In genomic region chr1:2642560-2643413, GRCh38 we compare ENCODE assay signal across 8 cellular contexts. TPM values are rescaled to one million over a fixed set of nuclear protein-coding genes. Genes with fewer than 3 reads are reported as not detected.
DNase-seq lines count a peak whose midpoint lies in the region; ATAC-seq lines count a peak whose summit lies in the region.

No MANE protein-coding gene starts in this region.

- peaks cover 3 to 5% of the 10 kb centered on the region in 2 donors for H3K9me3 Mint-ChIP-seq in effector memory CD8-positive, alpha-beta T cell

- H3K36me3 Mint-ChIP-seq in effector memory CD8-positive, alpha-beta T cell (ENCODE audit: insufficient read depth), result peaks cover 22% of the 10 kb centered on the region

- no peak overlapping the region for H2BK15ac ChIP-seq in mesendoderm (replicated peaks; ENCODE audit: low read depth)

- H3K9ac ChIP-seq in mesendoderm (ENCODE audit: low read length), result peak overlapping the region; percentile 96

- H3K56ac ChIP-seq in mesendoderm (ENCODE audit: low read length), result peak overlapping the region; percentile 96

- peak overlapping the region; percentile 78 for H3K18ac ChIP-seq in mesendoderm (ENCODE audit: low read length)

- H4K5ac ChIP-seq in mesendoderm (ENCODE audit: low read length), result no peak overlapping the region

- peak overlapping the region; percentile 51 for H3K4me3 ChIP-seq in mesendoderm (ENCODE audit: low read length)

- no peak overlapping the region for H4K8ac ChIP-seq in mesendoderm (ENCODE audit: low read depth, low read length)

- no peak overlapping the region for H2AK5ac ChIP-seq in mesendoderm (ENCODE audit: low read length)

- H3K79me2 ChIP-seq in mesendoderm (ENCODE audit: control insufficient read depth, insufficient read depth, low read length), result no peaks in the 10 kb centered on the region

- no peak overlapping the region for H2BK5ac ChIP-seq in mesendoderm (ENCODE audit: low read length)

- peak overlapping the region; percentile 61 for H3K4ac ChIP-seq in mesendoderm (ENCODE audit: low read depth, low read length)

- peak overlapping the region; percentile 90 to 91 for H3K27ac Mint-ChIP-seq in effector memory CD8-positive, alpha-beta T cell

- H3K36me3 ChIP-seq in mesendoderm (ENCODE audit: control insufficient read depth, insufficient read depth, low read length), result no peaks in the 10 kb centered on the region

- ATAC-seq in GM19468 (IDR thresholded peaks at IDR 0.05; ENCODE audit: extremely low read depth, unreplicated experiment), result peak; percentile 60
- peak; percentile 85 for ATAC-seq in effector memory CD8-positive, alpha-beta T cell (replicated peaks)

- H3K27me3 ChIP-seq in mesendoderm (ENCODE audit: insufficient read depth, low read length, poor library complexity), result no peaks in the 10 kb centered on the region

- WGBS in mesendoderm (ENCODE audit: extremely low coverage, insufficient coverage, low lambda C conversion rate), result no CpG with 5 or more reads among the region's 84 CpGs

- peak overlapping the region; percentile 8 for H2BK120ac ChIP-seq in mesendoderm (ENCODE audit: low read depth, low read length)

- DNase-seq in CMK (ENCODE audit: low read depth) (peak; percentile 91), HT-29 (ENCODE audit: low spot score) (peak; percentile 86), NK-92 (lab: John Stamatoyannopoulos, UW; ENCODE audit: unreplicated experiment) (peak; percentile 41), mesendoderm (peak; percentile 95)
- peak; percentile 87 to 91 for DNase-seq in activated CD8-positive, alpha-beta memory T cell treated with anti-CD3 and anti-CD28 coated beads for 4 hours (ENCODE audit: low read depth in 2 of 2)
- peak; percentile 93 for DNase-seq in effector memory CD8-positive, alpha-beta T cell
- peak; percentile 89 for DNase-seq in stimulated activated CD8-positive, alpha-beta memory T cell treated with anti-CD3 and anti-CD28 coated beads, Interleukin-12 subunit alpha, Interleukin-12 subunit beta, amount 100 ng/mL, for 24 hours (ENCODE audit: extremely low read depth)

- peak overlapping the region; percentile 87 for H3K4me2 ChIP-seq in mesendoderm (ENCODE audit: low read length)

- H3K4me1 ChIP-seq in mesendoderm (ENCODE audit: control insufficient read depth, low read depth, low read length), result no peaks in the 10 kb centered on the region

- H3K79me1 ChIP-seq in mesendoderm (ENCODE audit: low read length), result no peaks in the 10 kb centered on the region

- H3K4me1 Mint-ChIP-seq in effector memory CD8-positive, alpha-beta T cell (ENCODE audit: low read depth in 2 of 2), result peaks cover 10% of the 10 kb centered on the region in 2 donors

- peak overlapping the region; percentile 81 to 86 for H3K4me3 Mint-ChIP-seq in effector memory CD8-positive, alpha-beta T cell

- peak overlapping the region; percentile 26 for H3K27ac ChIP-seq in mesendoderm (ENCODE audit: low read depth, low read length)

- H3K23ac ChIP-seq in mesendoderm (ENCODE audit: low read length), result peak overlapping the region; percentile 66

- H3K27me3 Mint-ChIP-seq in effector memory CD8-positive, alpha-beta T cell, result no peaks in the 10 kb centered on the region

RNA-seq across cellular contexts. Expression of gene MMEL1, which starts 10.0 kb away (rescaled TPM):
- total RNA-seq in HT-29 (2014; rRNA removed; shearing (Covaris generic)), result 21.3 and 23.0 TPM in 2 replicates
- polyA plus RNA-seq in mesendoderm (2013, experiment 1 of 2), result 0.14 TPM
- 0.18 TPM for polyA plus RNA-seq in mesendoderm (2013, experiment 2 of 2)

RNA-seq across cellular contexts. Expression of gene PRXL2B, which starts 56.2 kb away (rescaled TPM):
- total RNA-seq in HT-29 (2014; rRNA removed; shearing (Covaris generic)), result 90.1 and 101 TPM in 2 replicates
- 22.0 TPM for polyA plus RNA-seq in mesendoderm (2013, experiment 1 of 2)
- polyA plus RNA-seq in mesendoderm (2013, experiment 2 of 2), result 22.9 TPM

Comparison
In these comparisons a context has a peak if more than half of its experiments do, and no peak if none do; other contexts are left out.
1. Peak in every context shown above with its lines: DNase-seq, ATAC-seq, H3K4me3 ChIP-seq and H3K27ac ChIP-seq.
2. DNase-seq: peak in every context shown above with its lines; median percentile 95 in mesendoderm; 93 in effector memory CD8-positive, alpha-beta T cell; 91 in CMK; 89 in activated CD8-positive, alpha-beta memory T cell treated with anti-CD3 and anti-CD28 coated beads for 4 hours; 89 in stimulated activated CD8-positive, alpha-beta memory T cell treated with anti-CD3 and anti-CD28 coated beads, Interleukin-12 subunit alpha, Interleukin-12 subunit beta, amount 100 ng/mL, for 24 hours; 86 in HT-29; 41 in NK-92.